ENCODE assay signal across 22 cellular contexts in the genomic region with DNA sequence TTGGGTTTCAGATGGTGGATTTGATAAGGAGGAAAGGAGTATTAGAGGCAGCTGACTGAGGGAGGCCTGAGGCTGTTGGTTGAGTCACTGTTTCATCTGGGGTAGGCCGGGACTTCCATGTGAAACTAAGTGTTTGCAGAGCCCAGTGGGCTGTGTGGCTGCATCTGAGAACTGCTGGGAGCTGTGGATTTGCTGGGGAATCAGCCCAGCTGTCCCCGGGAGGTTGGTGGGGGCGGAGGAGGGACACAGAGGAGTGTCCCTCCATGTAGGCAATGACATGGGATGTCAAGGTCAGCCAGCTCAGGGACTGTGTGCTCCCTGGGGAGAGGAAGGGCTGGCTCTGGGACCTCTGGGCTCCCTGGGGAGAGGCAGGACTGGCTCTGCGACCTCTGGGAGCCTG. TPM values are rescaled to one million over a fixed set of nuclear protein-coding genes. Genes with fewer than 3 reads are reported as not detected.
DNase-seq lines count a peak whose midpoint lies in the region; ATAC-seq and TF ChIP-seq lines count a peak whose summit lies in the region.
"Had no signal": no experiment of that assay in that cellular context is flagged by ENCODE, and none has a peak within 500 bp of the region (broad histone marks: within the 10 kb centered on the region; RNA-seq: fewer than 3 reads in every experiment).

No MANE protein-coding gene starts in this region.

- H3K27me3 ChIP-seq in foreskin keratinocyte (no peaks in the 10 kb centered on the region), testis (no peaks in the 10 kb centered on the region)
- H3K27me3 ChIP-seq: cardiac muscle cell, SJCRH30 had no signal

- peak overlapping the region; percentile 50 for H3K27ac Mint-ChIP-seq in activated naive CD8-positive, alpha-beta T cell
- H3K27ac Mint-ChIP-seq in activated naive CD8-positive, alpha-beta T cell treated with anti-CD3 and anti-CD28 coated beads for 36 hours = no peak overlapping the region
- H3K27ac Mint-ChIP-seq: stimulated activated naive CD8-positive, alpha-beta T cell treated with anti-CD3 and anti-CD28 coated beads, Interleukin-15, Interleukin-2, amounts not matched to agents 100 ng/mL and 50 ng/mL, for 24 hours had no signal

- peaks cover 34% of the 10 kb centered on the region for H3K4me1 Mint-ChIP-seq in activated naive CD8-positive, alpha-beta T cell (ENCODE audit: low read depth)
- peaks cover 18% of the 10 kb centered on the region for H3K4me1 Mint-ChIP-seq in activated naive CD8-positive, alpha-beta T cell treated with anti-CD3 and anti-CD28 coated beads for 36 hours

- H3K9me3 ChIP-seq in testis = no peaks in the 10 kb centered on the region
- H3K9me3 ChIP-seq: SJCRH30 had no signal

- no peak overlapping the region for H3K4me3 Mint-ChIP-seq in activated naive CD8-positive, alpha-beta T cell
- H3K4me3 Mint-ChIP-seq in activated naive CD8-positive, alpha-beta T cell treated with anti-CD3 and anti-CD28 coated beads for 36 hours = no peak overlapping the region
- H3K4me3 Mint-ChIP-seq: stimulated activated naive CD8-positive, alpha-beta T cell treated with anti-CD3 and anti-CD28 coated beads, Interleukin-15, Interleukin-2, amounts not matched to agents 100 ng/mL and 50 ng/mL, for 24 hours had no signal

- H3K36me3 ChIP-seq in testis (ENCODE audit: low read depth, missing control alignments) = no peaks in the 10 kb centered on the region
- H3K36me3 ChIP-seq: cardiac muscle cell, SJCRH30 had no signal

- H3K27ac ChIP-seq in foreskin keratinocyte (no peak overlapping the region), testis (no peak overlapping the region)
- H3K27ac ChIP-seq: cardiac muscle cell, parathyroid adenoma, SJCRH30 had no signal

- H3K27me3 Mint-ChIP-seq in activated naive CD8-positive, alpha-beta T cell = no peaks in the 10 kb centered on the region
- H3K27me3 Mint-ChIP-seq in activated naive CD8-positive, alpha-beta T cell treated with anti-CD3 and anti-CD28 coated beads for 36 hours = no peaks in the 10 kb centered on the region
- H3K27me3 Mint-ChIP-seq: stimulated activated naive CD8-positive, alpha-beta T cell treated with anti-CD3 and anti-CD28 coated beads, Interleukin-15, Interleukin-2, amounts not matched to agents 100 ng/mL and 50 ng/mL, for 24 hours had no signal

- TF ChIP-seq CTCF in foreskin keratinocyte (conservative IDR thresholded peaks at IDR 0.05) = no peak
- TF ChIP-seq CTCF in testis (IDR thresholded peaks at IDR 0.05) = no peak
- TF ChIP-seq CTCF in GM10266 (IDR thresholded peaks at IDR 0.05; ENCODE audit: control insufficient read depth, insufficient read depth, low read depth, missing control alignments) = no peak

- no peak for TF ChIP-seq POLR2A in testis (IDR thresholded peaks at IDR 0.05)

- DNase-seq in activated naive CD8-positive, alpha-beta T cell treated with anti-CD3 and anti-CD28 coated beads for 36 hours = no peak
- DNase-seq in RPMI7951 (ENCODE audit: low read depth) (peak; percentile 88), foreskin keratinocyte (peak in 1 of 2 donors; percentile 51), testis (peak; percentile 54), GM10266 (ENCODE audit: extremely low spot score) (no peak)
- DNase-seq: activated CD4-positive, alpha-beta T cell treated with anti-CD3 and anti-CD28 coated beads, Interleukin-2, amount 50 U/mL, for 4 hours; activated naive CD4-positive, alpha-beta T cell treated with anti-CD3 and anti-CD28 coated beads, Interleukin-2, amount 50 U/mL, for 16 hours; effector CD8-positive, alpha-beta T cell; GF-D8; hypothalamus; Karpas-422; left colon; NCI-H446; SJCRH30; small intestine; T1000 had no signal

- ATAC-seq in foreskin keratinocyte (peak; percentile 63), HG03139 (IDR thresholded peaks at IDR 0.05; ENCODE audit: unreplicated experiment) (no peak), HG03095 (IDR thresholded peaks at IDR 0.05; ENCODE audit: unreplicated experiment) (no peak)
- ATAC-seq: left colon had no signal

- H3K9me3 Mint-ChIP-seq in activated naive CD8-positive, alpha-beta T cell (ENCODE audit: low read depth) = no peaks in the 10 kb centered on the region
- peaks cover 1% of the 10 kb centered on the region for H3K9me3 Mint-ChIP-seq in activated naive CD8-positive, alpha-beta T cell treated with anti-CD3 and anti-CD28 coated beads for 36 hours

- H3K36me3 Mint-ChIP-seq in activated naive CD8-positive, alpha-beta T cell = no peaks in the 10 kb centered on the region
- no peaks in the 10 kb centered on the region for H3K36me3 Mint-ChIP-seq in activated naive CD8-positive, alpha-beta T cell treated with anti-CD3 and anti-CD28 coated beads for 36 hours

- no peak overlapping the region for H3K4me3 ChIP-seq in testis
- H3K4me3 ChIP-seq: cardiac muscle cell, SJCRH30 had no signal

- H3K4me1 ChIP-seq in foreskin keratinocyte (no peaks in the 10 kb centered on the region), testis (peaks cover 11% of the 10 kb centered on the region)
- H3K4me1 ChIP-seq: parathyroid adenoma, SJCRH30 had no signal

- WGBS in testis, 2 donors = 46 to 63% methylated on average over 3 to 4 of the region's 4 CpGs

- intact Hi-C loops in testis (cut with DNase I; ENCODE audit: low total_unique reads) = loop anchor here (5.0 kb wide), 1 partner anchor 128 kb away; no protein-coding TSS in a partner anchor

RNA-seq across cellular contexts. Expression of a gene that starts 36.4 kb away (rescaled TPM):
- total RNA-seq in activated naive CD8-positive, alpha-beta T cell treated with anti-CD3 and anti-CD28 coated beads for 36 hours = under 1 TPM in 1 of 2 experiments, not detected in 1; 0.14 TPM
- total RNA-seq in RPMI7951 (2014; rRNA removed; shearing (Covaris generic)) = not detected in 2 replicates
- total RNA-seq in foreskin keratinocyte (not detected in 2 replicates), testis (1 to 10 TPM; 1.4 to 2.2 TPM)
- polyA plus RNA-seq in foreskin keratinocyte (not detected in 2 replicates), testis (ENCODE audit: insufficient read depth, low read depth, low replicate concordance) (0.75 TPM)
- total RNA-seq: cardiac muscle cell, left colon, SJCRH30 had no signal
- polyA plus RNA-seq: cardiac muscle cell had no signal

RNA-seq across cellular contexts. Expression of a gene that starts 44.2 kb away (rescaled TPM):
- 10 to 100 TPM; 12.3 to 13.7 TPM for total RNA-seq in activated naive CD8-positive, alpha-beta T cell treated with anti-CD3 and anti-CD28 coated beads for 36 hours
- total RNA-seq in RPMI7951 (2014; rRNA removed; shearing (Covaris generic)) = not detected in 2 replicates
- not detected in 2 replicates for total RNA-seq in foreskin keratinocyte
- not detected in 2 replicates for polyA plus RNA-seq in foreskin keratinocyte
- total RNA-seq in testis = under 1 TPM in 1 of 2 donors, not detected in 1; 0.68 TPM
- not detected for polyA plus RNA-seq in testis (ENCODE audit: insufficient read depth, low read depth, low replicate concordance)
- total RNA-seq: cardiac muscle cell, left colon, SJCRH30 had no signal
- polyA plus RNA-seq: cardiac muscle cell, small intestine had no signal

Comparison
In these comparisons a context has a peak if more than half of its experiments do, and no peak if none do; other contexts are left out.
1. DNase-seq: peak in RPMI7951 (single experiment) and testis (single experiment); none in activated naive CD8-positive, alpha-beta T cell treated with anti-CD3 and anti-CD28 coated beads for 36 hours (single experiment) and GM10266 (single experiment).
2. RNA of a gene that starts 44.2 kb away (total RNA-seq): 12.3 to 13.7 TPM in activated naive CD8-positive, alpha-beta T cell treated with anti-CD3 and anti-CD28 coated beads for 36 hours; 0.68 TPM in testis, not detected in RPMI7951 and not detected in foreskin keratinocyte; every median in the first group is over 4 times any median in the second.